15 cellular contexts compared by ENCODE assay signal in the genomic region with DNA sequence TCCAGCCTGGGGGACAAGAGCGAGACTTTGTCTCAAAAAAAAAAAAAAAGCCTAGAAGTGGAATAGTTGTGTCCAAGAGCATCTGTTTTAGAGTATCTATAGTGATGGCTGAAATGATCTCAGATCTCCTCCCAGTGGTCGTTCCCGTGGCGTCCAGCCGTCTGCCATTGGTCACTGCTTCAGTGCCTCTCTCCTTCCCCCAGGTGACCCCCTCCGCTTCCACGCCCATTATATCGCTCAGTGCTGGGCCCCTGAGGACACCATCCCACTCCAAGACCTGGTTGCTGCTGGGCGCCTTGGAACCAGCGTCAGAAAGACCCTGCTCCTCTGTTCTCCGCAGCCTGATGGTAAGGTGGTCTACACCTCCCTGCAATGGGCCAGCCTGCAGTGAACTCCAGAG. TPM values are rescaled to one million over a fixed set of nuclear protein-coding genes. Genes with fewer than 3 reads are reported as not detected.
DNase-seq lines count a peak whose midpoint lies in the region; ATAC-seq, FAIRE-seq and TF ChIP-seq lines count a peak whose summit lies in the region.
"Had no signal": no experiment of that assay in that cellular context is flagged by ENCODE, and none has a peak within 500 bp of the region (broad histone marks: within the 10 kb centered on the region; RNA-seq: fewer than 3 reads in every experiment).

No MANE protein-coding gene starts in this region.

- ATAC-seq in HG02763 (IDR thresholded peaks at IDR 0.05; ENCODE audit: unreplicated experiment): no peak

- BruUV-seq in Caco-2 (replicated peaks; lab: Mats Ljungman, UMichigan): no TSS peak

- no peak overlapping the region for H3K23ac ChIP-seq in mesenchymal stem cell (ENCODE audit: low read length in 2 of 2)

- no peak overlapping the region for H4K8ac ChIP-seq in mesenchymal stem cell (ENCODE audit: low read length)

- no peak overlapping the region for H2BK5ac ChIP-seq in mesenchymal stem cell (ENCODE audit: low read depth, low read length, poor library complexity, severe bottlenecking)

- no peak overlapping the region for H2AK5ac ChIP-seq in mesenchymal stem cell (ENCODE audit: low read length, severe bottlenecking)

- H4K91ac ChIP-seq in mesenchymal stem cell (ENCODE audit: low read length): no peak overlapping the region

- peak overlapping the region; percentile 98 for H3K27ac Mint-ChIP-seq in Caco-2 (ENCODE audit: unreplicated experiment)
- no peak overlapping the region for H3K27ac Mint-ChIP-seq in activated CD4-positive, alpha-beta memory T cell treated with anti-CD3 and anti-CD28 coated beads, Interleukin-2, amount 10 ng/mL, durations not matched to agents 7 days and 5 days

- H3K4me3 ChIP-seq in BLaER1 (no peak overlapping the region; the same call in 1 of the 2 replicates), Caco-2 (ENCODE audit: low read depth, low read length) (no peak overlapping the region), mesenchymal stem cell (ENCODE audit: insufficient read depth in 1 of 2, low read depth in 1 of 2, low read length in 2 of 2) (no peak overlapping the region)
- H3K4me3 ChIP-seq: thoracic aorta had no signal

- no peaks in the 10 kb centered on the region for H3K9me3 Mint-ChIP-seq in Caco-2 (ENCODE audit: unreplicated experiment)
- H3K9me3 Mint-ChIP-seq in activated CD4-positive, alpha-beta memory T cell treated with anti-CD3 and anti-CD28 coated beads, Interleukin-2, amount 10 ng/mL, durations not matched to agents 7 days and 5 days: no peaks in the 10 kb centered on the region

- no peak overlapping the region for H3K18ac ChIP-seq in mesenchymal stem cell (ENCODE audit: low read depth in 1 of 2, low read length in 2 of 2)

- H3K4me1 ChIP-seq in BLaER1: peaks cover 23% of the 10 kb centered on the region
- H3K4me1 ChIP-seq in Caco-2: 0 out of 2 replicates have a peak, but pooled peaks cover 2% of the 10 kb centered on the region
- peaks cover 14% of the 10 kb centered on the region for H3K4me1 ChIP-seq in mesenchymal stem cell (ENCODE audit: control insufficient read depth, insufficient read depth, low read depth, low read length)

- H2BK120ac ChIP-seq in mesenchymal stem cell (ENCODE audit: low read depth, low read length): no peak overlapping the region

- H4K20me1 ChIP-seq in BLaER1: peaks cover 18% of the 10 kb centered on the region

- POLR2A ChIA-PET in Caco-2 (lab: Charles Lee): interaction anchor here (5.7 kb wide), 1 partner anchor 7 kb away, joined by 98 read pairs; the partner anchor contains the start of gene RPS9
- POLR2A ChIA-PET in activated CD4-positive, alpha-beta memory T cell treated with anti-CD3 and anti-CD28 coated beads, Interleukin-2, amount 10 ng/mL, durations not matched to agents 7 days and 5 days (lab: Charles Lee): interaction anchor here (6.1 to 7.8 kb wide), 2 partner anchors 8 to 16 kb away, joined by 49 to 169 read pairs; partner anchors contain the start of gene RPS9

- H3K4me1 Mint-ChIP-seq in Caco-2 (ENCODE audit: low read depth, unreplicated experiment): peaks cover 19% of the 10 kb centered on the region
- peaks cover 23% of the 10 kb centered on the region for H3K4me1 Mint-ChIP-seq in activated CD4-positive, alpha-beta memory T cell treated with anti-CD3 and anti-CD28 coated beads, Interleukin-2, amount 10 ng/mL, durations not matched to agents 7 days and 5 days

- CTCF ChIA-PET in Caco-2 (lab: Charles Lee): no interaction called here
- CTCF ChIA-PET in activated CD4-positive, alpha-beta memory T cell treated with anti-CD3 and anti-CD28 coated beads, Interleukin-2, amount 10 ng/mL, durations not matched to agents 7 days and 5 days (lab: Charles Lee): no interaction called here

- H3K36me3 ChIP-seq in BLaER1 (peaks cover 43% of the 10 kb centered on the region), Caco-2 (ENCODE audit: control insufficient read depth, insufficient read depth, low read length) (no peaks in the 10 kb centered on the region; the same call in 1 of the 2 replicates), mesenchymal stem cell (ENCODE audit: control insufficient read depth in 1 of 2, insufficient read depth in 2 of 2, low read depth in 1 of 2, low read length in 2 of 2) (peaks cover 13 to 38% of the 10 kb centered on the region in 2 experiments)

- no peaks in the 10 kb centered on the region for H3K27me3 ChIP-seq in BLaER1
- no peaks in the 10 kb centered on the region for H3K27me3 ChIP-seq in Caco-2 (replicated peaks; ENCODE audit: control insufficient read depth, insufficient read depth, low read length)
- no peaks in the 10 kb centered on the region for H3K27me3 ChIP-seq in mesenchymal stem cell (ENCODE audit: control insufficient read depth in 1 of 2, insufficient read depth in 1 of 2, low read length in 2 of 2)

- no peaks in the 10 kb centered on the region for H3K27me3 Mint-ChIP-seq in Caco-2 (ENCODE audit: insufficient read depth, unreplicated experiment)
- no peaks in the 10 kb centered on the region for H3K27me3 Mint-ChIP-seq in activated CD4-positive, alpha-beta memory T cell treated with anti-CD3 and anti-CD28 coated beads, Interleukin-2, amount 10 ng/mL, durations not matched to agents 7 days and 5 days

- intact Hi-C loops in Caco-2 (cut with micrococcal nuclease; ENCODE audit: unreplicated experiment): loop anchor here (5.0 kb wide), 1 partner anchor 269 kb away; the partner anchor contains the start of gene LENG9

- H2BK12ac ChIP-seq in mesenchymal stem cell (ENCODE audit: low read length in 2 of 2): no peak overlapping the region

- no peak for TF ChIP-seq CTCF in Caco-2 (IDR thresholded peaks at IDR 0.05; ENCODE audit: insufficient read depth in 1 of 2, low read depth in 1 of 2, low read length in 1 of 2, severe bottlenecking in 1 of 2, unreplicated experiment in 1 of 2)

- H3K36me3 Mint-ChIP-seq in Caco-2 (ENCODE audit: insufficient read depth, unreplicated experiment): peaks cover 69% of the 10 kb centered on the region
- H3K36me3 Mint-ChIP-seq in activated CD4-positive, alpha-beta memory T cell treated with anti-CD3 and anti-CD28 coated beads, Interleukin-2, amount 10 ng/mL, durations not matched to agents 7 days and 5 days (ENCODE audit: low read depth): peaks cover 20% of the 10 kb centered on the region

- H3K27ac ChIP-seq in BLaER1 (no peak overlapping the region; the same call in 1 of the 2 replicates), mesenchymal stem cell (ENCODE audit: low read length, poor library complexity, severe bottlenecking) (no peak overlapping the region)
- H3K27ac ChIP-seq: HL-60 had no signal

- H3K79me1 ChIP-seq in mesenchymal stem cell (replicated peaks; ENCODE audit: low read length, poor library complexity, severe bottlenecking): peaks cover 13% of the 10 kb centered on the region

- no peaks in the 10 kb centered on the region for H3K9me3 ChIP-seq in BLaER1
- H3K9me3 ChIP-seq in Caco-2: no peaks in the 10 kb centered on the region
- H3K9me3 ChIP-seq in mesenchymal stem cell (ENCODE audit: control insufficient read depth, low read length): no peaks in the 10 kb centered on the region
- H3K9me3 ChIP-seq: thoracic aorta had no signal

- H3K4me2 ChIP-seq in BLaER1: peak overlapping the region; percentile 98
- no peak overlapping the region for H3K4me2 ChIP-seq in mesenchymal stem cell (ENCODE audit: low read length, poor library complexity, severe bottlenecking)

- WGBS in mesenchymal stem cell: 98% methylated on average over 11 of the region's 11 CpGs

- H2BK15ac ChIP-seq in mesenchymal stem cell (ENCODE audit: low read depth, poor library complexity, severe bottlenecking): no peak overlapping the region

- no peak overlapping the region for H3K4ac ChIP-seq in mesenchymal stem cell (ENCODE audit: low read depth in 1 of 2, low read length in 2 of 2)

- H3K9ac ChIP-seq in BLaER1 (0 out of 2 replicates have a peak overlapping the region, but pooled peaks have one; percentile 22), mesenchymal stem cell (ENCODE audit: low read length) (peak overlapping the region; percentile 94)

- DNase-seq in Caco-2 (no peak), mesenchymal stem cell (no peak), hypothalamus (lab: John Stamatoyannopoulos, UW) (no peak), A172 (ENCODE audit: low spot score) (no peak), urothelium cell line (ENCODE audit: low spot score) (no peak)
- no peak for DNase-seq in activated CD4-positive, alpha-beta memory T cell treated with anti-CD3 and anti-CD28 coated beads, Interleukin-2, amount 10 ng/mL, durations not matched to agents 7 days and 5 days
- DNase-seq: KG1, NCI-H187, NCI-H526 had no signal

- H3K4me3 Mint-ChIP-seq in Caco-2 (ENCODE audit: unreplicated experiment): peak overlapping the region; percentile 85
- H3K4me3 Mint-ChIP-seq in activated CD4-positive, alpha-beta memory T cell treated with anti-CD3 and anti-CD28 coated beads, Interleukin-2, amount 10 ng/mL, durations not matched to agents 7 days and 5 days: peak overlapping the region; percentile 46

- no peak overlapping the region for H3K14ac ChIP-seq in mesenchymal stem cell (ENCODE audit: low read length in 2 of 2)

- H2AFZ ChIP-seq in mesenchymal stem cell (ENCODE audit: low read depth, low read length): no peak overlapping the region

- FAIRE-seq in urothelium cell line (lab: Jason Lieb, UNC): no peak

RNA-seq across cellular contexts. Expression of gene TSEN34, which starts 1.9 kb away (rescaled TPM):
- total RNA-seq in Caco-2 (2022): 42.6 TPM in 2 replicates
- 10 to 100 TPM; 10.9 to 13.6 TPM for total RNA-seq in activated CD4-positive, alpha-beta memory T cell treated with anti-CD3 and anti-CD28 coated beads, Interleukin-2, amount 10 ng/mL, durations not matched to agents 7 days and 5 days
- 65.1 TPM for polyA plus RNA-seq in mesenchymal stem cell (2013, experiment 1 of 2)
- 67.7 TPM for polyA plus RNA-seq in mesenchymal stem cell (2013, experiment 2 of 2)
- total RNA-seq in A172 (2014; rRNA removed; shearing (Covaris generic)): 222 and 277 TPM in 2 replicates

RNA-seq across cellular contexts. Expression of gene MBOAT7, which starts 3.6 kb away (rescaled TPM):
- total RNA-seq in Caco-2 (2022): 137 and 149 TPM in 2 replicates
- 10 to 100 TPM; 90.8 to 93.4 TPM for total RNA-seq in activated CD4-positive, alpha-beta memory T cell treated with anti-CD3 and anti-CD28 coated beads, Interleukin-2, amount 10 ng/mL, durations not matched to agents 7 days and 5 days
- 175 TPM for polyA plus RNA-seq in mesenchymal stem cell (2013, experiment 1 of 2)
- 178 TPM for polyA plus RNA-seq in mesenchymal stem cell (2013, experiment 2 of 2)
- total RNA-seq in A172 (2014; rRNA removed; shearing (Covaris generic)): 405 and 408 TPM in 2 replicates

RNA-seq across cellular contexts. Expression of gene RPS9, which starts 7.7 kb away (rescaled TPM):
- 1,040 and 1,045 TPM in 2 replicates for total RNA-seq in Caco-2 (2022)
- 1,000 to 10,000 TPM; 1,045 to 1,051 TPM for total RNA-seq in activated CD4-positive, alpha-beta memory T cell treated with anti-CD3 and anti-CD28 coated beads, Interleukin-2, amount 10 ng/mL, durations not matched to agents 7 days and 5 days
- polyA plus RNA-seq in mesenchymal stem cell (2013, experiment 1 of 2): 1,608 TPM
- 1,551 TPM for polyA plus RNA-seq in mesenchymal stem cell (2013, experiment 2 of 2)
- 1,527 and 1,817 TPM in 2 replicates for total RNA-seq in A172 (2014; rRNA removed; shearing (Covaris generic))

RNA-seq across cellular contexts. Expression of gene TMC4, which starts 20.0 kb away (rescaled TPM):
- 38.9 and 45.9 TPM in 2 replicates for total RNA-seq in Caco-2 (2022)
- 1 to 10 TPM; 2.8 to 3.2 TPM for total RNA-seq in activated CD4-positive, alpha-beta memory T cell treated with anti-CD3 and anti-CD28 coated beads, Interleukin-2, amount 10 ng/mL, durations not matched to agents 7 days and 5 days
- polyA plus RNA-seq in mesenchymal stem cell (2013, experiment 1 of 2): 1.7 TPM
- polyA plus RNA-seq in mesenchymal stem cell (2013, experiment 2 of 2): 1.2 TPM
- total RNA-seq in A172 (2014; rRNA removed; shearing (Covaris generic)): not detected in 2 replicates
- total RNA-seq: RPMI7951 had no signal

RNA-seq across cellular contexts. Expression of gene LILRB3, which starts 29.8 kb away (rescaled TPM):
- not detected in 2 replicates for total RNA-seq in Caco-2 (2022)
- total RNA-seq in activated CD4-positive, alpha-beta memory T cell treated with anti-CD3 and anti-CD28 coated beads, Interleukin-2, amount 10 ng/mL, durations not matched to agents 7 days and 5 days: 1 to 10 TPM; 5.3 to 5.8 TPM
- not detected for polyA plus RNA-seq in mesenchymal stem cell (2013, experiment 1 of 2)
- polyA plus RNA-seq in mesenchymal stem cell (2013, experiment 2 of 2): not detected
- not detected in 2 replicates for total RNA-seq in A172 (2014; rRNA removed; shearing (Covaris generic))
- total RNA-seq: epithelial cell of proximal tubule, RPMI7951 had no signal
